In genomic region chr3:5198313-5198677, GRCh38 we compare ENCODE assay signal across 14 cellular contexts. TPM values are rescaled to one million over a fixed set of nuclear protein-coding genes. Genes with fewer than 3 reads are reported as not detected.
DNase-seq lines count a peak whose midpoint lies in the region; ATAC-seq and TF ChIP-seq lines count a peak whose summit lies in the region.
"Had no signal": no experiment of that assay in that cellular context is flagged by ENCODE, and none has a peak within 500 bp of the region (broad histone marks: within the 10 kb centered on the region; RNA-seq: fewer than 3 reads in every experiment).

No MANE protein-coding gene starts in this region.

- H3K9me3 Mint-ChIP-seq in activated T-cell treated with anti-CD3 and anti-CD28 coated beads, Interleukin-2, amount 50 U/mL, for 72 hours, result peaks cover 2 to 3% of the 10 kb centered on the region in 2 donors
- peaks cover 13% of the 10 kb centered on the region for H3K9me3 Mint-ChIP-seq in activated T-cell treated with anti-CD3 and anti-CD28 coated beads, Interleukin-2, amount 50 U/mL, for 4 hours
- no peaks in the 10 kb centered on the region for H3K9me3 Mint-ChIP-seq in type B pancreatic cell

- peaks cover 37 to 81% of the 10 kb centered on the region in 2 donors for H3K36me3 Mint-ChIP-seq in activated T-cell treated with anti-CD3 and anti-CD28 coated beads, Interleukin-2, amount 50 U/mL, for 72 hours (ENCODE audit: insufficient read depth in 2 of 2)
- peaks cover 58% of the 10 kb centered on the region for H3K36me3 Mint-ChIP-seq in activated T-cell treated with anti-CD3 and anti-CD28 coated beads, Interleukin-2, amount 50 U/mL, for 4 hours (ENCODE audit: insufficient read depth)
- H3K36me3 Mint-ChIP-seq in T-helper 17 cell (ENCODE audit: low read depth), result peaks cover 11% of the 10 kb centered on the region
- H3K36me3 Mint-ChIP-seq in type B pancreatic cell, result peaks cover 50% of the 10 kb centered on the region

- no peak for TF ChIP-seq CTCF in esophagus squamous epithelium (IDR thresholded peaks at IDR 0.05)
- TF ChIP-seq CTCF in type B pancreatic cell (conservative IDR thresholded peaks at IDR 0.05), result no peak

- peak overlapping the region; percentile 83 to 91 for H3K4me3 Mint-ChIP-seq in activated T-cell treated with anti-CD3 and anti-CD28 coated beads, Interleukin-2, amount 50 U/mL, for 72 hours
- no peak overlapping the region for H3K4me3 Mint-ChIP-seq in activated T-cell treated with anti-CD3 and anti-CD28 coated beads, Interleukin-2, amount 50 U/mL, for 4 hours
- H3K4me3 Mint-ChIP-seq in T-helper 17 cell (peak overlapping the region; percentile 69), type B pancreatic cell (no peak overlapping the region)

- peaks cover 0 to 55% (median 7%) of the 10 kb centered on the region in 3 donors for H3K36me3 ChIP-seq in esophagus squamous epithelium

- peaks cover 95% of the 10 kb centered on the region for H3K4me1 Mint-ChIP-seq in activated T-cell treated with anti-CD3 and anti-CD28 coated beads, Interleukin-2, amount 50 U/mL, for 72 hours (ENCODE audit: low read depth)
- H3K4me1 Mint-ChIP-seq in activated T-cell treated with anti-CD3 and anti-CD28 coated beads, Interleukin-2, amount 50 U/mL, for 4 hours (ENCODE audit: low read depth), result peaks cover 74% of the 10 kb centered on the region
- peaks cover 54% of the 10 kb centered on the region for H3K4me1 Mint-ChIP-seq in T-helper 17 cell
- H3K4me1 Mint-ChIP-seq in type B pancreatic cell (ENCODE audit: unreplicated experiment), result peaks cover 18% of the 10 kb centered on the region

- peaks cover 8 to 56% (median 41%) of the 10 kb centered on the region in 3 donors for H3K4me1 ChIP-seq in esophagus squamous epithelium

- peak overlapping the region; percentile 100 for H3K27ac Mint-ChIP-seq in activated T-cell treated with anti-CD3 and anti-CD28 coated beads, Interleukin-2, amount 50 U/mL, for 72 hours
- H3K27ac Mint-ChIP-seq in T-helper 17 cell (peak overlapping the region; percentile 93), type B pancreatic cell (peak overlapping the region; percentile 41)

- no peaks in the 10 kb centered on the region for H3K9me3 ChIP-seq in T-helper 17 cell (ENCODE audit: control insufficient read depth, low read length, poor library complexity, severe bottlenecking)
- H3K9me3 ChIP-seq in esophagus squamous epithelium, result no peaks in the 10 kb centered on the region
- H3K9me3 ChIP-seq: gastrocnemius medialis had no signal

- intact Hi-C loops in esophagus squamous epithelium (cut with DNase I), result no loop called here

- no peak overlapping the region for H3K4me3 ChIP-seq in esophagus squamous epithelium
- H3K4me3 ChIP-seq: gastrocnemius medialis had no signal

- TF ChIP-seq POLR2A in esophagus squamous epithelium (IDR thresholded peaks at IDR 0.05), result no peak

- DNase-seq in activated T-cell treated with anti-CD3 and anti-CD28 coated beads, Interleukin-2, amount 50 U/mL, for 72 hours, result no peak
- no peak for DNase-seq in activated T-cell treated with anti-CD3 and anti-CD28 coated beads, Interleukin-2, amount 50 U/mL, for 4 hours
- DNase-seq in T-helper 17 cell, result no peak
- DNase-seq in esophagus squamous epithelium (lab: John Stamatoyannopoulos, UW), result no peak
- DNase-seq in type B pancreatic cell (ENCODE audit: extremely low spot score, unreplicated experiment), result no peak
- no peak for DNase-seq in DMS53 (lab: John Stamatoyannopoulos, UW)
- DNase-seq in activated gamma-delta T cell treated with Interleukin-2 at 50 U/mL for 16 hours, result no peak
- no peak for DNase-seq in D341Med (ENCODE audit: low spot score)
- DNase-seq: activated T-cell treated with anti-CD3 and anti-CD28 coated beads, Interleukin-2, amount 50 U/mL, for 1 hour; gastrocnemius medialis; left ventricle myocardium superior; NCI-H1417; NK-92 treated with Interleukin-12 subunit alpha and Interleukin-12 subunit beta, amount 100 ng/mL, for 24 hours; T-helper 9 cell had no signal

- WGBS in esophagus squamous epithelium, 2 donors, result 88 to 94% methylated on average over 4 of the region's 4 CpGs

- no peaks in the 10 kb centered on the region for H3K27me3 Mint-ChIP-seq in activated T-cell treated with anti-CD3 and anti-CD28 coated beads, Interleukin-2, amount 50 U/mL, for 72 hours (ENCODE audit: low read depth)
- H3K27me3 Mint-ChIP-seq in activated T-cell treated with anti-CD3 and anti-CD28 coated beads, Interleukin-2, amount 50 U/mL, for 4 hours (ENCODE audit: low read depth), result no peaks in the 10 kb centered on the region
- H3K27me3 Mint-ChIP-seq in T-helper 17 cell, result no peaks in the 10 kb centered on the region
- H3K27me3 Mint-ChIP-seq in type B pancreatic cell, result no peaks in the 10 kb centered on the region

- H3K27ac ChIP-seq in esophagus squamous epithelium, result peak overlapping the region; percentile 83 to 89 (median 87)

- ATAC-seq in activated T-cell treated with anti-CD3 and anti-CD28 coated beads, Interleukin-2, amount 50 U/mL, for 72 hours (replicated peaks in 1 of 2), result no peak
- no peak for ATAC-seq in activated T-cell treated with anti-CD3 and anti-CD28 coated beads, Interleukin-2, amount 50 U/mL, for 4 hours
- ATAC-seq in T-helper 17 cell, result no peak
- ATAC-seq: gastrocnemius medialis had no signal

- H3K27me3 ChIP-seq in esophagus squamous epithelium, result no peaks in the 10 kb centered on the region
- H3K27me3 ChIP-seq: gastrocnemius medialis had no signal

RNA-seq across cellular contexts. Expression of gene EDEM1, which starts 10.8 kb away (rescaled TPM):
- 100 to 1,000 TPM; 225 to 272 TPM for total RNA-seq in activated T-cell treated with anti-CD3 and anti-CD28 coated beads, Interleukin-2, amount 50 U/mL, for 72 hours
- total RNA-seq in activated T-cell treated with anti-CD3 and anti-CD28 coated beads, Interleukin-2, amount 50 U/mL, for 4 hours, result 100 to 1,000 TPM in 1 of 3 donors, 10 to 100 TPM in 2; 94.0 to 138 (median 97.2) TPM
- total RNA-seq in T-helper 17 cell (100 to 1,000 TPM; 109 to 111 TPM), esophagus squamous epithelium (10 to 100 TPM; 25.0 to 56.6 (median 40.2) TPM), type B pancreatic cell (ENCODE audit: low replicate concordance) (20.2 and 35.1 TPM in 2 replicates)

Comparison
In these comparisons a context has a peak if more than half of its experiments do, and no peak if none do; other contexts are left out.
1. H3K4me3 Mint-ChIP-seq: peak in activated T-cell treated with anti-CD3 and anti-CD28 coated beads, Interleukin-2, amount 50 U/mL, for 72 hours (2 of 2) and T-helper 17 cell (single experiment); none in activated T-cell treated with anti-CD3 and anti-CD28 coated beads, Interleukin-2, amount 50 U/mL, for 4 hours (single experiment) and type B pancreatic cell (single experiment).
2. H3K27ac Mint-ChIP-seq: peak in every context shown above with its lines; median percentile 100 in activated T-cell treated with anti-CD3 and anti-CD28 coated beads, Interleukin-2, amount 50 U/mL, for 72 hours; 93 in T-helper 17 cell; 41 in type B pancreatic cell.